Comparison of ENCODE assay signal across 14 cellular contexts in the genomic region with DNA sequence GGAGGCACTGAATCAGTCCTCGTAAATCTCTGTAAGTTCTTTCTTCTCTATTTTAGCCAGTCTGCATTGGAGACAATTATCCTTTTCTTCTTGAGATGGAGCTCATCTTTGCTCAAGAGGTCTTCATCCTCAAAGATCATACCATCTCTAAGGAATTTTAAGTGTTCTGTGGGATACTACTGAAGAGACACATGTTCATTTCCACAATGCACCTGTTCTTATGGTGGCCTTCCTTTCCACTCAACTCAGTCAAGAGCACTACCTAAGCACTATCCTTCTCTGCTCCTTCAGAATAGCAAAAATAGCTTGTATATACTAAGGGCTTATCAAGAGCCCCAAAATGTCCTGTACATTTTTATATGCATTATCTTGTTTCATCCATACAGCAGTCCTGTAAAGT.
DNase-seq lines count a peak whose midpoint lies in the region; ATAC-seq and TF ChIP-seq lines count a peak whose summit lies in the region.
"Had no signal": no experiment of that assay in that cellular context is flagged by ENCODE, and none has a peak within 500 bp of the region (broad histone marks: within the 10 kb centered on the region; RNA-seq: fewer than 3 reads in every experiment).

No MANE protein-coding gene starts in this region.

- no peak overlapping the region for H2AFZ ChIP-seq in IMR-90 (replicated peaks; ENCODE audit: low read length, poor library complexity)

- peak overlapping the region; percentile 91; the same call in 1 of the 2 replicates for H4K5ac ChIP-seq in IMR-90 (ENCODE audit: low read depth, low read length)

- peak overlapping the region; percentile 46 to 80; a peak in 2 of 4 replicates for H4K8ac ChIP-seq in IMR-90 (ENCODE audit: low read depth in 2 of 2, low read length in 2 of 2)

- peaks cover 3% of the 10 kb centered on the region; the same call in 1 of the 2 replicates for H3K9me1 ChIP-seq in IMR-90 (ENCODE audit: insufficient read depth, low read length)

- H3K9ac ChIP-seq in IMR-90 (ENCODE audit: low read depth, low read length) (no peak overlapping the region), skeletal muscle satellite cell (ENCODE audit: low read depth, low read length) (peak overlapping the region; percentile 26)
- H3K9ac ChIP-seq: BLaER1 treated with 17β-estradiol and CSF1 and Interleukin-3, amounts not matched to agents 10 nM and 100 nM had no signal

- in situ Hi-C loops in IMR-90 (cut with MboI; ENCODE audit: low sequenced_read_pairs), result no loop called here

- peaks cover 14% of the 10 kb centered on the region; the same call in 1 of the 2 replicates for H3K4me1 ChIP-seq in IMR-90 (ENCODE audit: control insufficient read depth, insufficient read depth, low read length)
- H3K4me1 ChIP-seq in SJCRH30, result peaks cover 44% of the 10 kb centered on the region
- H3K4me1 ChIP-seq in skeletal muscle satellite cell (ENCODE audit: control insufficient read depth, insufficient read depth, low read length), result peaks cover 44% of the 10 kb centered on the region
- H3K4me1 ChIP-seq: BLaER1 treated with 17β-estradiol and CSF1 and Interleukin-3, amounts not matched to agents 10 nM and 100 nM had no signal

- peak overlapping the region; percentile 96 for H2BK20ac ChIP-seq in IMR-90 (ENCODE audit: low read depth, low read length)

- peak overlapping the region; percentile 13; the same call in 1 of the 2 replicates for H3K56ac ChIP-seq in IMR-90 (ENCODE audit: extremely low read depth, insufficient read depth, low read length)

- H3K36me3 Mint-ChIP-seq in mesothelial cell of epicardium, result peaks cover 4% of the 10 kb centered on the region
- H3K36me3 Mint-ChIP-seq: CD4-positive, CD25-positive, alpha-beta regulatory T cell had no signal

- no peak overlapping the region; the same call in 1 of the 2 replicates for H3K27ac ChIP-seq in IMR-90 (ENCODE audit: insufficient read depth, low read length)
- H3K27ac ChIP-seq in SJCRH30, result peak overlapping the region; percentile 77
- H3K27ac ChIP-seq: BLaER1 treated with 17β-estradiol and CSF1 and Interleukin-3, amounts not matched to agents 10 nM and 100 nM had no signal

- ATAC-seq in IMR-90 (ENCODE audit: low read depth) (no peak), GM21423 (IDR thresholded peaks at IDR 0.05; ENCODE audit: unreplicated experiment) (no peak), HG03520 (IDR thresholded peaks at IDR 0.05; ENCODE audit: unreplicated experiment) (no peak)
- ATAC-seq in stimulated activated naive CD8-positive, alpha-beta T cell treated with anti-CD3 and anti-CD28 coated beads, Interleukin-15, amount 100 ng/mL, for 72 hours, result no peak

- no CpG with 5 or more reads among the region's 1 CpG for WGBS in IMR-90 (ENCODE audit: extremely low coverage in 2 of 2, insufficient read length in 1 of 2), 2 experiments

- peak overlapping the region; percentile 19; the same call in 1 of the 2 replicates for H3K23ac ChIP-seq in IMR-90 (ENCODE audit: low read depth, low read length)

- peak overlapping the region; percentile 92 for H2BK120ac ChIP-seq in IMR-90 (ENCODE audit: low read depth, low read length)

- POLR2A ChIA-PET in IMR-90 (lab: Charles Lee; ENCODE audit: unreplicated experiment), result no interaction called here

- no peak for TF ChIP-seq POLR2A in IMR-90 (IDR thresholded peaks at IDR 0.05; ENCODE audit: low read depth, low read length)

- no peak for TF ChIP-seq RAD21 in IMR-90 (IDR thresholded peaks at IDR 0.05; ENCODE audit: low read length)

- no peak for TF ChIP-seq CTCF in IMR-90 (conservative IDR thresholded peaks at IDR 0.05; ENCODE audit: low read depth, low read length)
- TF ChIP-seq CTCF in mesothelial cell of epicardium (IDR thresholded peaks at IDR 0.05; ENCODE audit: unreplicated experiment), result no peak

- H4K20me1 ChIP-seq in IMR-90 (ENCODE audit: insufficient read depth, low read length), result no peaks in the 10 kb centered on the region
- H4K20me1 ChIP-seq: BLaER1 treated with 17β-estradiol and CSF1 and Interleukin-3, amounts not matched to agents 10 nM and 100 nM had no signal

- peak overlapping the region; percentile 62 for H3K14ac ChIP-seq in IMR-90 (replicated peaks; ENCODE audit: low read depth, low read length)

- H3K9me3 ChIP-seq in IMR-90 (ENCODE audit: control insufficient read depth, insufficient read depth, low read length) (no peaks in the 10 kb centered on the region), SJCRH30 (replicated peaks) (no peaks in the 10 kb centered on the region), skeletal muscle satellite cell (replicated peaks; ENCODE audit: low read length) (no peaks in the 10 kb centered on the region)

- H2BK5ac ChIP-seq in IMR-90 (ENCODE audit: low read depth, low read length, poor library complexity, severe bottlenecking), result peak overlapping the region; percentile 59

- H3K18ac ChIP-seq in IMR-90 (ENCODE audit: low read depth, low read length), result peak overlapping the region; percentile 95; the same call in 1 of the 2 replicates

- H3K4me2 ChIP-seq in IMR-90 (ENCODE audit: low read depth, low read length), result no peak overlapping the region
- no peak overlapping the region for H3K4me2 ChIP-seq in skeletal muscle satellite cell (ENCODE audit: low read length)
- H3K4me2 ChIP-seq: BLaER1 treated with 17β-estradiol and CSF1 and Interleukin-3, amounts not matched to agents 10 nM and 100 nM had no signal

- peaks cover 18% of the 10 kb centered on the region for H3K9me3 Mint-ChIP-seq in mesothelial cell of epicardium
- peaks cover 11 to 16% of the 10 kb centered on the region in 2 donors for H3K9me3 Mint-ChIP-seq in stimulated activated naive CD8-positive, alpha-beta T cell treated with anti-CD3 and anti-CD28 coated beads, Interleukin-15, amount 100 ng/mL, for 72 hours

- peak overlapping the region; percentile 18 for H3K27ac Mint-ChIP-seq in mesothelial cell of epicardium
- H3K27ac Mint-ChIP-seq in stimulated activated naive CD8-positive, alpha-beta T cell treated with anti-CD3 and anti-CD28 coated beads, Interleukin-15, amount 100 ng/mL, for 72 hours, result no peak overlapping the region
- H3K27ac Mint-ChIP-seq: CD4-positive, CD25-positive, alpha-beta regulatory T cell; H9 had no signal

- peak overlapping the region; percentile 57 for H4K91ac ChIP-seq in IMR-90 (ENCODE audit: insufficient read depth, low read depth, low read length)

- H3K36me3 ChIP-seq in IMR-90 (ENCODE audit: control insufficient read depth, insufficient read depth, low read length) (no peaks in the 10 kb centered on the region), SJCRH30 (no peaks in the 10 kb centered on the region), skeletal muscle satellite cell (ENCODE audit: insufficient read depth, low read length) (no peaks in the 10 kb centered on the region)
- H3K36me3 ChIP-seq: BLaER1 treated with 17β-estradiol and CSF1 and Interleukin-3, amounts not matched to agents 10 nM and 100 nM had no signal

- dilution Hi-C loops in IMR-90 (cut with HindIII; ENCODE audit: low sequenced_read_pairs, unreplicated experiment), result no loop called here

- H3K4me3 Mint-ChIP-seq in mesothelial cell of epicardium, result no peak overlapping the region
- H3K4me3 Mint-ChIP-seq in stimulated activated naive CD8-positive, alpha-beta T cell treated with anti-CD3 and anti-CD28 coated beads, Interleukin-15, amount 100 ng/mL, for 72 hours, result no peak overlapping the region
- H3K4me3 Mint-ChIP-seq: CD4-positive, CD25-positive, alpha-beta regulatory T cell; H9 had no signal

- peak overlapping the region; percentile 32; the same call in 1 of the 2 replicates for H2AK5ac ChIP-seq in IMR-90 (ENCODE audit: low read depth, low read length)

- no peak for DNase-seq in IMR-90
- no peak for DNase-seq in SJCRH30
- no peak for DNase-seq in mesothelial cell of epicardium (ENCODE audit: low spot score in 2 of 2, unreplicated experiment in 2 of 2)
- no peak for DNase-seq in stimulated activated naive CD8-positive, alpha-beta T cell treated with anti-CD3 and anti-CD28 coated beads, Interleukin-15, amount 100 ng/mL, for 72 hours
- DNase-seq: ACHN; Calu3; CD4-positive, CD25-positive, alpha-beta regulatory T cell; DMS 273 treated with DMSO at 0.1 percent for 48 hours; GOT3; H9 had no signal

- CTCF ChIA-PET in IMR-90 (lab: Yijun Ruan, JAX), result interaction anchor here (1.2 kb wide), 1 partner anchor 24 kb away, joined by 3 read pairs; no protein-coding TSS in a partner anchor

- H2BK15ac ChIP-seq in IMR-90 (ENCODE audit: low read depth, low read length), result peak overlapping the region; percentile 82; the same call in 2 of the 3 replicates

- peaks cover 29% of the 10 kb centered on the region for H3K4me1 Mint-ChIP-seq in mesothelial cell of epicardium
- peaks cover 10% of the 10 kb centered on the region for H3K4me1 Mint-ChIP-seq in stimulated activated naive CD8-positive, alpha-beta T cell treated with anti-CD3 and anti-CD28 coated beads, Interleukin-15, amount 100 ng/mL, for 72 hours

- H3K4ac ChIP-seq in IMR-90 (ENCODE audit: low read depth, low read length), result peak overlapping the region; percentile 78

- no peak overlapping the region for H2AK9ac ChIP-seq in IMR-90 (replicated peaks; ENCODE audit: low read depth, low read length, poor library complexity)

- H3K79me1 ChIP-seq in IMR-90 (ENCODE audit: low read depth in 1 of 2, low read length in 2 of 2), result no peaks in the 10 kb centered on the region

- H3K4me3 ChIP-seq in IMR-90 (ENCODE audit: insufficient read depth, low read depth, low read length) (no peak overlapping the region), SJCRH30 (no peak overlapping the region), skeletal muscle satellite cell (ENCODE audit: low read length) (no peak overlapping the region)
- H3K4me3 ChIP-seq: BLaER1 treated with 17β-estradiol and CSF1 and Interleukin-3, amounts not matched to agents 10 nM and 100 nM had no signal

- H3K27me3 Mint-ChIP-seq in mesothelial cell of epicardium (ENCODE audit: low read depth), result no peaks in the 10 kb centered on the region
- H3K27me3 Mint-ChIP-seq in stimulated activated naive CD8-positive, alpha-beta T cell treated with anti-CD3 and anti-CD28 coated beads, Interleukin-15, amount 100 ng/mL, for 72 hours, result no peaks in the 10 kb centered on the region
- H3K27me3 Mint-ChIP-seq: CD4-positive, CD25-positive, alpha-beta regulatory T cell had no signal

- no peaks in the 10 kb centered on the region for H3K27me3 ChIP-seq in IMR-90 (ENCODE audit: control insufficient read depth, insufficient read depth, low read length)
- H3K27me3 ChIP-seq in SJCRH30, result no peaks in the 10 kb centered on the region
- no peaks in the 10 kb centered on the region for H3K27me3 ChIP-seq in skeletal muscle satellite cell (ENCODE audit: control insufficient read depth, insufficient read depth, low read length)
- H3K27me3 ChIP-seq: BLaER1 treated with 17β-estradiol and CSF1 and Interleukin-3, amounts not matched to agents 10 nM and 100 nM had no signal

- intact Hi-C loops in IMR-90 (cut with micrococcal nuclease), result loop anchor here (10.0 kb wide), 1 partner anchor 138 kb away; no protein-coding TSS in a partner anchor

- BruUV-seq in IMR-90 (replicated peaks; lab: Mats Ljungman, UMichigan), result no TSS peak

TF ChIP-seq in IMR-90, 13 proteins besides CTCF, POLR2A, EP300 and RAD21 (continues in another document):
- no peak for TF ChIP-seq NFE2L2 (IDR thresholded peaks at IDR 0.05; ENCODE audit: low read depth, low read length)
- TF ChIP-seq CEBPB (IDR thresholded peaks at IDR 0.05; ENCODE audit: low read depth, low read length), result no peak
- no peak for TF ChIP-seq MXI1 (IDR thresholded peaks at IDR 0.05; ENCODE audit: borderline replicate concordance, low read depth, low read length)
- TF ChIP-seq SMC3 (IDR thresholded peaks at IDR 0.05; ENCODE audit: low read depth, low read length), result no peak
- TF ChIP-seq FOS (IDR thresholded peaks at IDR 0.05; ENCODE audit: low read depth, low read length), result no peak
